ENCODE assay signal across 16 cellular contexts in genomic region chr1:204706838-204707509, GRCh38. TPM values are rescaled to one million over a fixed set of nuclear protein-coding genes. Genes with fewer than 3 reads are reported as not detected.
DNase-seq lines count a peak whose midpoint lies in the region; ATAC-seq and TF ChIP-seq lines count a peak whose summit lies in the region.
"Had no signal": no experiment of that assay in that cellular context is flagged by ENCODE, and none has a peak within 500 bp of the region (broad histone marks: within the 10 kb centered on the region; RNA-seq: fewer than 3 reads in every experiment).

No MANE protein-coding gene starts in this region.

- no peak for TF ChIP-seq CTCF in GM23338 (conservative IDR thresholded peaks at IDR 0.05; ENCODE audit: low read depth in 2 of 2)
- no peak for TF ChIP-seq CTCF in esophagus muscularis mucosa (IDR thresholded peaks at IDR 0.05)

- peak; percentile 35 for ATAC-seq in GM23338
- ATAC-seq: activated T-helper 17 cell treated with anti-CD3 and anti-CD28 coated beads, Interleukin-2, amount 50 U/mL, for 72 hours; left cardiac atrium had no signal

- H3K27ac ChIP-seq in GM23338 (ENCODE audit: low read depth) (no peak overlapping the region), angular gyrus (ENCODE audit: low read depth, low read length) (peak overlapping the region; percentile 74), esophagus muscularis mucosa (replicated peaks in 1 of 4) (no peak overlapping the region)
- H3K27ac ChIP-seq: brain microvascular endothelial cell, tibial artery had no signal

- no peaks in the 10 kb centered on the region for H3K36me3 ChIP-seq in GM23338 (ENCODE audit: insufficient read depth)
- H3K36me3 ChIP-seq in esophagus muscularis mucosa = no peaks in the 10 kb centered on the region
- H3K36me3 ChIP-seq: brain microvascular endothelial cell, tibial artery had no signal

- H3F3A ChIP-seq in GM23338 (replicated peaks; ENCODE audit: low read depth) = peaks cover 22% of the 10 kb centered on the region

- peak overlapping the region; percentile 2; the same call in 1 of the 2 replicates for H3K4me3 ChIP-seq in GM23338
- H3K4me3 ChIP-seq in esophagus muscularis mucosa = no peak overlapping the region
- H3K4me3 ChIP-seq: tibial artery had no signal

- no peak overlapping the region for H3K27ac Mint-ChIP-seq in GM23338
- H3K27ac Mint-ChIP-seq: activated T-helper 17 cell treated with anti-CD3 and anti-CD28 coated beads, Interleukin-2, amount 50 U/mL, for 72 hours; T-helper 2 cell treated with Interferon-gamma antibody and Interleukin-4, amounts not matched to agents 5 μg/mL and 100 μg/mL, for 36 hours had no signal

- no peaks in the 10 kb centered on the region for H3K9me3 ChIP-seq in esophagus muscularis mucosa
- H3K9me3 ChIP-seq: tibial artery had no signal

- TF ChIP-seq EP300 in esophagus muscularis mucosa (IDR thresholded peaks at IDR 0.05) = no peak

- H3K4me2 ChIP-seq in GM23338 = peak overlapping the region; percentile 74

- H4K20me1 ChIP-seq in GM23338 (replicated peaks; ENCODE audit: insufficient read depth) = 0 out of 2 replicates have a peak, but pooled peaks cover 6% of the 10 kb centered on the region

- H3K4me1 ChIP-seq in GM23338 (ENCODE audit: insufficient read depth) (peaks cover 54% of the 10 kb centered on the region), esophagus muscularis mucosa (peaks cover under 1 to 25% (median 22%) of the 10 kb centered on the region in 4 donors)
- H3K4me1 ChIP-seq: tibial artery had no signal

- intact Hi-C loops in esophagus muscularis mucosa (cut with DNase I) = no loop called here

- no peaks in the 10 kb centered on the region for H3K36me3 Mint-ChIP-seq in GM23338 (ENCODE audit: low read depth)

- peaks cover 59% of the 10 kb centered on the region for H3K27me3 Mint-ChIP-seq in GM23338 (ENCODE audit: insufficient read depth, low read depth, poor library complexity)

- H3K9me2 ChIP-seq in GM23338 (ENCODE audit: insufficient read depth) = no peaks in the 10 kb centered on the region

- peaks cover 64% of the 10 kb centered on the region for H3K4me1 Mint-ChIP-seq in GM23338

- TF ChIP-seq POLR2A in esophagus muscularis mucosa (IDR thresholded peaks at IDR 0.05; ENCODE audit: low read depth) = no peak

- peaks cover 60% of the 10 kb centered on the region for H3K27me3 ChIP-seq in GM23338 (ENCODE audit: insufficient read depth)
- peaks cover 0 to 10% (median 2%) of the 10 kb centered on the region in 4 donors for H3K27me3 ChIP-seq in esophagus muscularis mucosa

- peak; percentile 10 for DNase-seq in NCI-H146 (lab: John Stamatoyannopoulos, UW)
- no peak for DNase-seq in NCI-H146 treated with DMSO at 0.1 percent for 48 hours (lab: John Stamatoyannopoulos, UW; ENCODE audit: unreplicated experiment)
- peak; percentile 84 for DNase-seq in GM23338 (ENCODE audit: low spot score)
- peak; percentile 65 for DNase-seq in iPS-NIHi7 (ENCODE audit: extremely low spot score)
- DNase-seq in activated T-cell treated with anti-CD3 and anti-CD28 coated beads, Interleukin-2, amount 50 U/mL, for 1 hour = no peak
- no peak for DNase-seq in esophagus muscularis mucosa (ENCODE audit: extremely low spot score)
- DNase-seq in NCI-H128 (lab: John Stamatoyannopoulos, UW; ENCODE audit: unreplicated experiment) = no peak
- DNase-seq: activated CD4-positive, alpha-beta T cell treated with anti-CD3 and anti-CD28 coated beads, Interleukin-2, amount 50 U/mL, for 1 hour; brain microvascular endothelial cell; left cardiac atrium; stimulated activated CD4-positive, alpha-beta T cell treated with anti-CD3 and anti-CD28 coated beads, Interleukin-1b, Interleukin-23, amount 100 ng/mL, for 48 hours had no signal

- no peaks in the 10 kb centered on the region; the same call in 2 of the 3 replicates for H3K9me3 Mint-ChIP-seq in GM23338
- H3K9me3 Mint-ChIP-seq: activated T-helper 17 cell treated with anti-CD3 and anti-CD28 coated beads, Interleukin-2, amount 50 U/mL, for 72 hours; T-helper 2 cell treated with Interferon-gamma antibody and Interleukin-4, amounts not matched to agents 5 μg/mL and 100 μg/mL, for 36 hours had no signal

- H2AFZ ChIP-seq in GM23338 = peak overlapping the region; percentile 69; the same call in 1 of the 2 replicates

- WGBS in esophagus muscularis mucosa = 70% methylated on average over 7 of the region's 11 CpGs

- H3K4me3 Mint-ChIP-seq in GM23338 = peak overlapping the region; percentile 28; the same call in 2 of the 3 replicates
- H3K4me3 Mint-ChIP-seq: activated T-helper 17 cell treated with anti-CD3 and anti-CD28 coated beads, Interleukin-2, amount 50 U/mL, for 72 hours had no signal

- H3K79me2 ChIP-seq in GM23338 (replicated peaks; ENCODE audit: insufficient read depth) = no peaks in the 10 kb centered on the region

TF ChIP-seq in GM23338, 12 proteins besides CTCF, POLR2A, EP300 and RAD21:
- TF ChIP-seq STAT1 (IDR thresholded peaks at IDR 0.05; ENCODE audit: unreplicated experiment) = no peak
- TF ChIP-seq EZH2 (IDR thresholded peaks at IDR 0.05; ENCODE audit: low read depth, unreplicated experiment) = no peak
- TF ChIP-seq ZNF331 (CRISPR knock-in tag; IDR thresholded peaks at IDR 0.05; ENCODE audit: low read depth) = no peak
- TF ChIP-seq CREB1 (CRISPR knock-in tag; IDR thresholded peaks at IDR 0.05; ENCODE audit: low read depth) = peak; percentile 50; the same call in 1 of the 2 replicates

RNA-seq across cellular contexts. Expression of gene LRRN2, which starts 21.4 kb away (rescaled TPM):
- total RNA-seq in GM23338 (2014; rRNA removed; shearing (Covaris generic)) = 2.0 and 2.6 TPM in 2 replicates
- 0.74 and 0.78 TPM in 2 replicates for polyA plus RNA-seq in GM23338 (2016; fragmentation: Nextera tagmentation; extraction: Ambion mirVana)
- 10 to 100 TPM in 1 of 4 donors, 1 to 10 TPM in 3; 3.6 to 15.2 (median 5.0) TPM for total RNA-seq in esophagus muscularis mucosa
- total RNA-seq: activated T-helper 17 cell treated with anti-CD3 and anti-CD28 coated beads, Interleukin-2, amount 50 U/mL, for 72 hours; glomerular endothelial cell had no signal

Comparison
In these comparisons a context has a peak if more than half of its experiments do, and no peak if none do; other contexts are left out.
1. DNase-seq: peak in NCI-H146 (single experiment), GM23338 (single experiment) and iPS-NIHi7 (single experiment); none in NCI-H146 treated with DMSO at 0.1 percent for 48 hours (single experiment), activated T-cell treated with anti-CD3 and anti-CD28 coated beads, Interleukin-2, amount 50 U/mL, for 1 hour (single experiment), esophagus muscularis mucosa (single experiment) and NCI-H128 (single experiment).